15 cellular contexts compared by ENCODE assay signal in genomic region chr19:50458396-50459066, GRCh38. TPM values are rescaled to one million over a fixed set of nuclear protein-coding genes. Genes with fewer than 3 reads are reported as not detected.
DNase-seq lines count a peak whose midpoint lies in the region; ATAC-seq and TF ChIP-seq lines count a peak whose summit lies in the region.
"Had no signal": no experiment of that assay in that cellular context is flagged by ENCODE, and none has a peak within 500 bp of the region (broad histone marks: within the 10 kb centered on the region; RNA-seq: fewer than 3 reads in every experiment).

No MANE protein-coding gene starts in this region.

- H3K4me1 Mint-ChIP-seq in activated CD4-positive, alpha-beta T cell treated with anti-CD3 and anti-CD28 coated beads, Interleukin-2, amount 10 ng/mL, durations not matched to agents 24 days and 14 days: peaks cover 12% of the 10 kb centered on the region

- peaks cover 5% of the 10 kb centered on the region for H3K27me3 Mint-ChIP-seq in activated CD4-positive, alpha-beta T cell treated with anti-CD3 and anti-CD28 coated beads, Interleukin-2, amount 10 ng/mL, durations not matched to agents 24 days and 14 days

- no peaks in the 10 kb centered on the region for H3K36me3 ChIP-seq in H7 (replicated peaks; ENCODE audit: control insufficient read depth, insufficient read depth, low read length)

- no peak overlapping the region for H3K4me3 ChIP-seq in H7 (ENCODE audit: insufficient read depth, low read depth, low read length)
- no peak overlapping the region for H3K4me3 ChIP-seq in fibroblast of pulmonary artery (replicated peaks; ENCODE audit: low read depth, low read length)

- H3K27me3 ChIP-seq in H7 (ENCODE audit: control insufficient read depth, insufficient read depth, low read length): peaks cover 2% of the 10 kb centered on the region; the same call in 1 of the 2 replicates

- DNase-seq in AG20443 (ENCODE audit: low spot score) (peak; percentile 57), H7 (peak; percentile 75), fibroblast of pulmonary artery (ENCODE audit: low read depth) (peak; percentile 8), retina (peak; percentile 40), left lobe of liver (ENCODE audit: low spot score) (no peak), ACHN (no peak)
- no peak for DNase-seq in activated CD4-positive, alpha-beta T cell treated with anti-CD3 and anti-CD28 coated beads, Interleukin-2, amount 10 ng/mL, durations not matched to agents 24 days and 14 days
- DNase-seq: DMS53, GDM1, H9, Karpas-422, MM.1S, NCI-H187 treated with DMSO at 0.1 percent for 48 hours, NCI-H510A, SHP77 treated with DMSO at 0.1 percent for 48 hours had no signal

- H3K36me3 Mint-ChIP-seq in activated CD4-positive, alpha-beta T cell treated with anti-CD3 and anti-CD28 coated beads, Interleukin-2, amount 10 ng/mL, durations not matched to agents 24 days and 14 days (ENCODE audit: low read depth): no peaks in the 10 kb centered on the region

- no peaks in the 10 kb centered on the region for H3K9me3 Mint-ChIP-seq in activated CD4-positive, alpha-beta T cell treated with anti-CD3 and anti-CD28 coated beads, Interleukin-2, amount 10 ng/mL, durations not matched to agents 24 days and 14 days
- H3K9me3 Mint-ChIP-seq: H9 had no signal

- no peak overlapping the region for H3K4me3 Mint-ChIP-seq in activated CD4-positive, alpha-beta T cell treated with anti-CD3 and anti-CD28 coated beads, Interleukin-2, amount 10 ng/mL, durations not matched to agents 24 days and 14 days
- H3K4me3 Mint-ChIP-seq: H9 had no signal

- H3K27ac Mint-ChIP-seq in activated CD4-positive, alpha-beta T cell treated with anti-CD3 and anti-CD28 coated beads, Interleukin-2, amount 10 ng/mL, durations not matched to agents 24 days and 14 days: no peak overlapping the region
- H3K27ac Mint-ChIP-seq: H9 had no signal

- in situ Hi-C loops in ACHN (cut with HindIII; ENCODE audit: low pct_ligation_motif_present, low pct_unique_long_range_greater_than_20kb, low sequenced_read_pairs): no loop called here

- no peak for ATAC-seq in left lobe of liver

- intact Hi-C loops in activated CD4-positive, alpha-beta T cell treated with anti-CD3 and anti-CD28 coated beads, Interleukin-2, amount 10 ng/mL, durations not matched to agents 24 days and 14 days (cut with micrococcal nuclease): no loop called here

- TF ChIP-seq CTCF in fibroblast of pulmonary artery (IDR thresholded peaks at IDR 0.05; ENCODE audit: low read length, missing control alignments): no peak

RNA-seq across cellular contexts. Expression of gene EMC10, which starts 17.8 kb away (rescaled TPM):
- 146 and 166 TPM in 2 replicates for total RNA-seq in H7 (2014; rRNA removed; shearing (Covaris generic))
- 55.2 TPM for total RNA-seq in left lobe of liver
- total RNA-seq in activated CD4-positive, alpha-beta T cell treated with anti-CD3 and anti-CD28 coated beads, Interleukin-2, amount 10 ng/mL, durations not matched to agents 24 days and 14 days: 79.2 and 81.6 TPM in 2 replicates

RNA-seq across cellular contexts. Expression of gene GARIN5A, which starts 18.1 kb away (rescaled TPM):
- 4.5 and 8.1 TPM in 2 replicates for total RNA-seq in H7 (2014; rRNA removed; shearing (Covaris generic))
- 1.8 TPM for total RNA-seq in left lobe of liver
- total RNA-seq in activated CD4-positive, alpha-beta T cell treated with anti-CD3 and anti-CD28 coated beads, Interleukin-2, amount 10 ng/mL, durations not matched to agents 24 days and 14 days: 0.21 and 0.68 TPM in 2 replicates

RNA-seq across cellular contexts. Expression of gene MYBPC2, which starts 25.8 kb away (rescaled TPM):
- 0.24 and 0.55 TPM in 2 replicates for total RNA-seq in H7 (2014; rRNA removed; shearing (Covaris generic))
- total RNA-seq in left lobe of liver: not detected
- 0.12 and 0.26 TPM in 2 replicates for total RNA-seq in activated CD4-positive, alpha-beta T cell treated with anti-CD3 and anti-CD28 coated beads, Interleukin-2, amount 10 ng/mL, durations not matched to agents 24 days and 14 days

RNA-seq across cellular contexts. Expression of gene SPIB, which starts 39.8 kb away (rescaled TPM):
- total RNA-seq in H7 (2014; rRNA removed; shearing (Covaris generic)): 0.81 and 8.8 TPM in 2 replicates
- not detected for total RNA-seq in left lobe of liver
- 0.91 and 1.6 TPM in 2 replicates for total RNA-seq in activated CD4-positive, alpha-beta T cell treated with anti-CD3 and anti-CD28 coated beads, Interleukin-2, amount 10 ng/mL, durations not matched to agents 24 days and 14 days

RNA-seq across cellular contexts. Expression of gene JOSD2, which starts 52.5 kb away (rescaled TPM):
- 4.7 and 4.9 TPM in 2 replicates for total RNA-seq in H7 (2014; rRNA removed; shearing (Covaris generic))
- 22.8 TPM for total RNA-seq in left lobe of liver
- total RNA-seq in activated CD4-positive, alpha-beta T cell treated with anti-CD3 and anti-CD28 coated beads, Interleukin-2, amount 10 ng/mL, durations not matched to agents 24 days and 14 days: 41.7 and 44.0 TPM in 2 replicates

Comparison
In these comparisons a context has a peak if more than half of its experiments do, and no peak if none do; other contexts are left out.
1. DNase-seq: peak in AG20443 (single experiment), H7 (single experiment), fibroblast of pulmonary artery (single experiment) and retina (single experiment); none in left lobe of liver (single experiment), activated CD4-positive, alpha-beta T cell treated with anti-CD3 and anti-CD28 coated beads, Interleukin-2, amount 10 ng/mL, durations not matched to agents 24 days and 14 days (single experiment) and ACHN (single experiment).